Comparison of ENCODE assay signal across 9 cellular contexts in the genomic region with DNA sequence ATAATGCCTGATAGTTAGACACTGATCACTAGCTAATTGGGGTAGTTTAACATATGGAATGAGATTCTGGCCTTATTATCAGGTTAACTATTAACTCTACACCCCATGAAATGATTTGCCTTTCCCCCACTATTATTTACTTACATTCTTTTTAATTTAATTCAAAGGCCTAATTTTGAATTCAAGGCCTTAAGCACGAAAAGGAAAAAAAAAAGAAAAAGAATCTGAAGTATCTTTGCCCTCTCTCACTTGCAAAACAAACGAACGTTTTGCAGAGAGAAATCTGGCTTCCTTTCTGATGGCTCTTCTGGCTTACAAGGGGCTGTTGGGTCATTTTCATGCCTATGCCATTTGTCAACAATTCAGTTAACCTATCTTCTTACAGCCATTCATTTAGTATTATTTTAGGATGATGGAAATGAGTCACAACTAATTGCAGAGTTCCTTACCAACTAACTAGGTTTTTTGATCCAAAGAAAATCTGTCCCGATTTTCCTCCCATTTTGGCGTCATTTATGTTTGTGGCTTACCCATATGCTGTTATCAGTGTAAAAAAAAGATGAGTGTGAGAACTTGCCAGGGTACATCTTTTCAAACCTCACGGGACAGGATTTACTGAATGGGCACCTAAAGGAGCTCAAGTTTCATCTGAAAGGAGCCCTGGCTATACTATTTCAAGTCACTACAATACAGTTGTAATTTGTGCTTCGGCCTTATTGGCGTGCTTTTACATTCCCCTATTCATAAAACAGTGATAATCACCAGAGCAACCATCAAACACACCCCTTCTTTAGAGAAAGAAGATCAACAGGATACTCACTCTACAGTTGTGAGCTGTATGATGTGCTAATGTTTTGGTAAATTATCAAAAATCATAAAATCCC. TPM values are rescaled to one million over a fixed set of nuclear protein-coding genes. Genes with fewer than 3 reads are reported as not detected.
DNase-seq lines count a peak whose midpoint lies in the region; TF ChIP-seq lines count a peak whose summit lies in the region.
"Had no signal": no experiment of that assay in that cellular context is flagged by ENCODE, and none has a peak within 500 bp of the region (broad histone marks: within the 10 kb centered on the region; RNA-seq: fewer than 3 reads in every experiment).

No MANE protein-coding gene starts in this region.

- TF ChIP-seq CTCF in AG10803 (conservative IDR thresholded peaks at IDR 0.05; ENCODE audit: low read length) (no peak), coronary artery (IDR thresholded peaks at IDR 0.05) (no peak), nephron progenitor cell (IDR thresholded peaks at IDR 0.05) (no peak)

- peak overlapping the region; percentile 32 for H3K27ac Mint-ChIP-seq in nephron progenitor cell

- peak overlapping the region; percentile 85 for H3K4me3 Mint-ChIP-seq in nephron progenitor cell

- DNase-seq in AG10803 (ENCODE audit: low read depth) (peak; percentile 95), LHCN-M2 (ENCODE audit: low read depth) (peak; percentile 88), coronary artery (ENCODE audit: low spot score) (no peak), nephron progenitor cell (no peak), NCI-H1694 treated with DMSO at 0.1 percent for 48 hours (lab: John Stamatoyannopoulos, UW) (no peak), SHP77 (lab: John Stamatoyannopoulos, UW) (no peak)
- DNase-seq in stimulated activated CD4-positive, alpha-beta T cell treated with anti-CD3 and anti-CD28 coated beads, Interleukin-4, amount 100 ng/mL, for 1 hour, result no peak
- DNase-seq in activated CD8-positive, alpha-beta memory T cell treated with anti-CD3 and anti-CD28 coated beads for 24 hours, result no peak
- DNase-seq: T-helper 9 cell had no signal

- peak overlapping the region; percentile 97 to 98 for H3K27ac ChIP-seq in coronary artery

- peaks cover 48% of the 10 kb centered on the region for H3K4me1 Mint-ChIP-seq in nephron progenitor cell

- H3K4me3 ChIP-seq in AG10803 (ENCODE audit: low read length) (no peak overlapping the region; the same call in 1 of the 2 replicates), coronary artery (peak overlapping the region; percentile 97)

- peaks cover 10% of the 10 kb centered on the region for H3K27me3 Mint-ChIP-seq in nephron progenitor cell (ENCODE audit: low read depth, poor library complexity)

- no peaks in the 10 kb centered on the region for H3K36me3 Mint-ChIP-seq in nephron progenitor cell (ENCODE audit: low read depth)

- H3K9me3 Mint-ChIP-seq in nephron progenitor cell, result no peaks in the 10 kb centered on the region

RNA-seq across cellular contexts. Expression of a gene that starts 1.9 kb away (rescaled TPM):
- 313 and 316 TPM in 2 replicates for total RNA-seq in LHCN-M2 (2014; rRNA removed)
- 106 TPM for polyA plus RNA-seq in LHCN-M2 (2012)

Comparison
In these comparisons a context has a peak if more than half of its experiments do, and no peak if none do; other contexts are left out.
1. DNase-seq: peak in AG10803 (single experiment) and LHCN-M2 (single experiment); none in coronary artery (single experiment), nephron progenitor cell (single experiment), NCI-H1694 treated with DMSO at 0.1 percent for 48 hours (single experiment), stimulated activated CD4-positive, alpha-beta T cell treated with anti-CD3 and anti-CD28 coated beads, Interleukin-4, amount 100 ng/mL, for 1 hour (single experiment), SHP77 (0 of 2) and activated CD8-positive, alpha-beta memory T cell treated with anti-CD3 and anti-CD28 coated beads for 24 hours (single experiment).